Comparison of ENCODE assay signal across 22 cellular contexts in genomic region chr14:32809255-32809654, GRCh38.
DNase-seq lines count a peak whose midpoint lies in the region; ATAC-seq, FAIRE-seq and TF ChIP-seq lines count a peak whose summit lies in the region.
"Had no signal": no experiment of that assay in that cellular context is flagged by ENCODE, and none has a peak within 500 bp of the region (broad histone marks: within the 10 kb centered on the region; RNA-seq: fewer than 3 reads in every experiment).

No MANE protein-coding gene starts in this region.

- no peak for ATAC-seq in GM23338
- no peak for ATAC-seq in HG02852 (IDR thresholded peaks at IDR 0.05; ENCODE audit: unreplicated experiment)
- no peak for ATAC-seq in activated CD4-positive, alpha-beta T cell treated with anti-CD3 and anti-CD28 coated beads for 36 hours
- ATAC-seq: activated CD4-positive, CD25-positive, alpha-beta regulatory T cell treated with anti-CD3 and anti-CD28 coated beads, Interleukin-2, amount 50 U/mL, for 24 hours had no signal

- peak overlapping the region; percentile 46 for H3K4me2 ChIP-seq in GM23338
- H3K4me2 ChIP-seq in astrocyte (ENCODE audit: low read length): peak overlapping the region; percentile 58

- POLR2A ChIA-PET in activated CD4-positive, alpha-beta T cell treated with anti-CD3 and anti-CD28 coated beads for 36 hours (lab: Charles Lee): no interaction called here

- H3K27me3 ChIP-seq in GM23338 (ENCODE audit: insufficient read depth): no peaks in the 10 kb centered on the region
- H3K27me3 ChIP-seq in astrocyte (ENCODE audit: insufficient read depth, low read length): no peaks in the 10 kb centered on the region
- no peaks in the 10 kb centered on the region for H3K27me3 ChIP-seq in MG63
- H3K27me3 ChIP-seq: breast epithelium, esophagus muscularis mucosa had no signal

- H3K27ac Mint-ChIP-seq in GM23338: peak overlapping the region; percentile 49
- no peak overlapping the region for H3K27ac Mint-ChIP-seq in astrocyte (ENCODE audit: unreplicated experiment)
- H3K27ac Mint-ChIP-seq in nephron progenitor cell: peak overlapping the region; percentile 97
- H3K27ac Mint-ChIP-seq in activated CD4-positive, alpha-beta T cell treated with anti-CD3 and anti-CD28 coated beads for 36 hours: no peak overlapping the region
- H3K27ac Mint-ChIP-seq: activated naive CD8-positive, alpha-beta T cell; B cell; HFFc6 had no signal

- FAIRE-seq in astrocyte (lab: Jason Lieb, UNC): no peak
- FAIRE-seq: GM12891, small intestine had no signal

- H3K36me3 ChIP-seq in GM23338 (ENCODE audit: insufficient read depth): peaks cover 1% of the 10 kb centered on the region; the same call in 1 of the 2 replicates
- no peaks in the 10 kb centered on the region for H3K36me3 ChIP-seq in astrocyte (ENCODE audit: insufficient read depth, low read length)
- H3K36me3 ChIP-seq in MG63: no peaks in the 10 kb centered on the region
- H3K36me3 ChIP-seq: breast epithelium had no signal

- H3K4me1 Mint-ChIP-seq in GM23338 (peaks cover 45% of the 10 kb centered on the region), astrocyte (ENCODE audit: low read depth, unreplicated experiment) (no peaks in the 10 kb centered on the region), nephron progenitor cell (peaks cover 40% of the 10 kb centered on the region)
- no peaks in the 10 kb centered on the region for H3K4me1 Mint-ChIP-seq in activated CD4-positive, alpha-beta T cell treated with anti-CD3 and anti-CD28 coated beads for 36 hours
- H3K4me1 Mint-ChIP-seq: B cell had no signal

- peak overlapping the region; percentile 61; the same call in 1 of the 2 replicates for H3K27ac ChIP-seq in GM23338 (ENCODE audit: low read depth)
- no peak overlapping the region for H3K27ac ChIP-seq in astrocyte (ENCODE audit: low read depth, low read length)
- H3K27ac ChIP-seq: breast epithelium, esophagus muscularis mucosa had no signal

- no peak for DNase-seq in GM23338 (ENCODE audit: low spot score)
- peak; percentile 40 for DNase-seq in NCI-H1105 (lab: John Stamatoyannopoulos, UW)
- no peak for DNase-seq in astrocyte (ENCODE audit: low read depth)
- DNase-seq in nephron progenitor cell: no peak
- no peak for DNase-seq in NCI-H2081 treated with DMSO at 0.1 percent for 48 hours (lab: John Stamatoyannopoulos, UW)
- DNase-seq in MG63: no peak
- DNase-seq in activated CD4-positive, alpha-beta T cell treated with anti-CD3 and anti-CD28 coated beads for 36 hours: no peak
- DNase-seq: GF-D8; KG1; NCI-H187; NCI-H510A treated with DMSO at 0.1 percent for 48 hours; small intestine; stimulated activated CD4-positive, alpha-beta T cell treated with anti-CD3 and anti-CD28 coated beads, Interleukin-4, amount 100 ng/mL, for 4 hours; T-helper 9 cell had no signal

- H3K4me3 ChIP-seq in GM23338 (no peak overlapping the region), astrocyte (ENCODE audit: insufficient read depth, low read depth, low read length) (no peak overlapping the region), MG63 (no peak overlapping the region)

- H3K9ac ChIP-seq in astrocyte (ENCODE audit: low read length): no peak overlapping the region

- H2AFZ ChIP-seq in GM23338 (peak overlapping the region; percentile 82; the same call in 1 of the 2 replicates), astrocyte (ENCODE audit: low read depth, low read length) (no peak overlapping the region)

- H3K9me3 ChIP-seq in astrocyte (ENCODE audit: insufficient read depth, low read depth, low read length): no peaks in the 10 kb centered on the region
- no peaks in the 10 kb centered on the region for H3K9me3 ChIP-seq in MG63

- H3F3A ChIP-seq in GM23338 (replicated peaks; ENCODE audit: low read depth): no peaks in the 10 kb centered on the region

- no peaks in the 10 kb centered on the region for H3K9me2 ChIP-seq in GM23338 (ENCODE audit: insufficient read depth)

- H3K4me3 Mint-ChIP-seq in GM23338 (no peak overlapping the region), astrocyte (ENCODE audit: unreplicated experiment) (no peak overlapping the region), nephron progenitor cell (peak overlapping the region; percentile 23)
- no peak overlapping the region for H3K4me3 Mint-ChIP-seq in activated CD4-positive, alpha-beta T cell treated with anti-CD3 and anti-CD28 coated beads for 36 hours
- H3K4me3 Mint-ChIP-seq: activated naive CD8-positive, alpha-beta T cell; B cell had no signal

- H4K20me1 ChIP-seq in GM23338 (replicated peaks; ENCODE audit: insufficient read depth) (no peaks in the 10 kb centered on the region), astrocyte (ENCODE audit: insufficient read depth, low read length) (no peaks in the 10 kb centered on the region)

- H3K27me3 Mint-ChIP-seq in GM23338 (ENCODE audit: insufficient read depth, low read depth, poor library complexity) (no peaks in the 10 kb centered on the region), astrocyte (ENCODE audit: low read depth, unreplicated experiment) (no peaks in the 10 kb centered on the region), nephron progenitor cell (ENCODE audit: low read depth, poor library complexity) (no peaks in the 10 kb centered on the region)
- no peaks in the 10 kb centered on the region for H3K27me3 Mint-ChIP-seq in activated CD4-positive, alpha-beta T cell treated with anti-CD3 and anti-CD28 coated beads for 36 hours
- H3K27me3 Mint-ChIP-seq: activated naive CD8-positive, alpha-beta T cell; B cell had no signal

- no peak for TF ChIP-seq CTCF in GM23338 (conservative IDR thresholded peaks at IDR 0.05; ENCODE audit: low read depth in 2 of 2)
- no peak for TF ChIP-seq CTCF in astrocyte (IDR thresholded peaks at IDR 0.05; ENCODE audit: insufficient read depth, low read depth, low read length)
- TF ChIP-seq CTCF in nephron progenitor cell (IDR thresholded peaks at IDR 0.05): no peak

- intact Hi-C loops in activated CD4-positive, alpha-beta T cell treated with anti-CD3 and anti-CD28 coated beads for 36 hours (cut with DNase I, micrococcal nuclease): no loop called here

- no peaks in the 10 kb centered on the region for H3K79me2 ChIP-seq in GM23338 (replicated peaks; ENCODE audit: insufficient read depth)
- H3K79me2 ChIP-seq in astrocyte (ENCODE audit: insufficient read depth, low read length): no peaks in the 10 kb centered on the region

- H3K36me3 Mint-ChIP-seq in GM23338 (ENCODE audit: low read depth) (peaks cover 14% of the 10 kb centered on the region; the same call in 2 of the 3 replicates), astrocyte (ENCODE audit: low read depth, unreplicated experiment) (no peaks in the 10 kb centered on the region), nephron progenitor cell (ENCODE audit: low read depth) (peaks cover 10% of the 10 kb centered on the region)
- H3K36me3 Mint-ChIP-seq in activated CD4-positive, alpha-beta T cell treated with anti-CD3 and anti-CD28 coated beads for 36 hours (ENCODE audit: low read depth): no peaks in the 10 kb centered on the region

- H3K9me3 Mint-ChIP-seq in GM23338: peaks cover 14% of the 10 kb centered on the region
- peaks cover 8% of the 10 kb centered on the region for H3K9me3 Mint-ChIP-seq in astrocyte (ENCODE audit: unreplicated experiment)
- H3K9me3 Mint-ChIP-seq in nephron progenitor cell: peaks cover 19% of the 10 kb centered on the region
- H3K9me3 Mint-ChIP-seq in activated CD4-positive, alpha-beta T cell treated with anti-CD3 and anti-CD28 coated beads for 36 hours (ENCODE audit: low read depth): peaks cover 14% of the 10 kb centered on the region

- CTCF ChIA-PET in activated CD4-positive, alpha-beta T cell treated with anti-CD3 and anti-CD28 coated beads for 36 hours (lab: Charles Lee): interaction anchor here (0.6 kb wide), 1 partner anchor 100 kb away, joined by 3 read pairs; no protein-coding TSS in a partner anchor

- H3K4me1 ChIP-seq in GM23338 (ENCODE audit: insufficient read depth) (peaks cover 40% of the 10 kb centered on the region), astrocyte (ENCODE audit: insufficient read depth, low read length) (peaks cover 9% of the 10 kb centered on the region)
- H3K4me1 ChIP-seq: breast epithelium had no signal

TF ChIP-seq in GM23338, 12 proteins besides CTCF, POLR2A, EP300 and RAD21:
- no peak for TF ChIP-seq CREB1 (CRISPR knock-in tag; IDR thresholded peaks at IDR 0.05; ENCODE audit: low read depth)
- TF ChIP-seq ETS1 (IDR thresholded peaks at IDR 0.05): no peak
- TF ChIP-seq STAT1 (IDR thresholded peaks at IDR 0.05; ENCODE audit: unreplicated experiment): no peak
- TF ChIP-seq EZH2 (IDR thresholded peaks at IDR 0.05; ENCODE audit: low read depth, unreplicated experiment): no peak

Comparison
In these comparisons a context has a peak if more than half of its experiments do, and no peak if none do; other contexts are left out.
1. H3K27ac Mint-ChIP-seq: peak in GM23338 (single experiment) and nephron progenitor cell (single experiment); none in astrocyte (single experiment) and activated CD4-positive, alpha-beta T cell treated with anti-CD3 and anti-CD28 coated beads for 36 hours (single experiment).